In genomic region chr20:2706688-2707352, GRCh38 we compare ENCODE assay signal across 23 cellular contexts. TPM values are rescaled to one million over a fixed set of nuclear protein-coding genes. Genes with fewer than 3 reads are reported as not detected.
A peak's percentile ranks its signal among the peaks of the same experiment; 100 is the strongest.
DNase-seq lines count a peak whose midpoint lies in the region; ATAC-seq lines count a peak whose summit lies in the region.
"Had no signal": no experiment of that assay in that cellular context is flagged by ENCODE, and none has a peak within 500 bp of the region (broad histone marks: within the 10 kb centered on the region; RNA-seq: fewer than 3 reads in every experiment).

No MANE protein-coding gene starts in this region.

- no peaks in the 10 kb centered on the region for H3K36me3 Mint-ChIP-seq in activated T-helper 17 cell treated with anti-CD3 and anti-CD28 coated beads, Interleukin-2, amount 50 U/mL, for 72 hours (ENCODE audit: low read depth)
- H3K36me3 Mint-ChIP-seq: activated naive CD4-positive, alpha-beta T cell treated with anti-CD3 and anti-CD28 coated beads, Interleukin-2, amount 50 U/mL, for 72 hours had no signal

- H4K20me1 ChIP-seq in BLaER1: no peaks in the 10 kb centered on the region

- no peak overlapping the region for H4K5ac ChIP-seq in mesendoderm (ENCODE audit: low read length)

- no peak overlapping the region for H2AK5ac ChIP-seq in mesendoderm (ENCODE audit: low read length)

- H3K4me3 Mint-ChIP-seq in activated T-helper 17 cell treated with anti-CD3 and anti-CD28 coated beads, Interleukin-2, amount 50 U/mL, for 72 hours: no peak overlapping the region
- H3K4me3 Mint-ChIP-seq: activated CD4-positive, alpha-beta T cell treated with anti-CD3 and anti-CD28 coated beads, Interleukin-2, amount 10 ng/mL, durations not matched to agents 7 days and 5 days had no signal

- H3K9me3 Mint-ChIP-seq in activated T-helper 17 cell treated with anti-CD3 and anti-CD28 coated beads, Interleukin-2, amount 50 U/mL, for 72 hours: no peaks in the 10 kb centered on the region
- H3K9me3 Mint-ChIP-seq: activated CD4-positive, alpha-beta T cell treated with anti-CD3 and anti-CD28 coated beads, Interleukin-2, amount 10 ng/mL, durations not matched to agents 7 days and 5 days; activated naive CD4-positive, alpha-beta T cell treated with anti-CD3 and anti-CD28 coated beads, Interleukin-2, amount 50 U/mL, for 72 hours had no signal

- no peak overlapping the region for H2BK120ac ChIP-seq in mesendoderm (ENCODE audit: low read depth, low read length)

- H3K4me2 ChIP-seq in BLaER1 (peak overlapping the region; percentile 72), mesendoderm (ENCODE audit: low read length) (no peak overlapping the region)
- H3K4me2 ChIP-seq: KMS-11 had no signal

- no peak overlapping the region for H2BK5ac ChIP-seq in mesendoderm (ENCODE audit: low read length)

- H3K9me3 ChIP-seq in BLaER1 (no peaks in the 10 kb centered on the region), MG63 (no peaks in the 10 kb centered on the region)
- H3K9me3 ChIP-seq: neutrophil, tibial nerve had no signal

- no peak overlapping the region for H3K23ac ChIP-seq in mesendoderm (ENCODE audit: low read length)

- DNase-seq in CD1c-positive myeloid dendritic cell (ENCODE audit: extremely low spot score): peak; percentile 1
- DNase-seq in left kidney (ENCODE audit: low read depth, low spot score): peak; percentile 36
- DNase-seq in MG63: no peak
- DNase-seq in mesendoderm: no peak
- no peak for DNase-seq in NOMO-1 treated with dmso at 0.1 percent for 144 hours (lab: John Stamatoyannopoulos, UW; ENCODE audit: unreplicated experiment)
- DNase-seq: activated CD4-positive, alpha-beta T cell treated with anti-CD3 and anti-CD28 coated beads, Interleukin-2, amount 10 ng/mL, durations not matched to agents 7 days and 5 days; activated T-cell treated with anti-CD3 and anti-CD28 coated beads, Interleukin-2, amount 50 U/mL, for 1 hour; effector CD4-positive, alpha-beta T cell; foreskin melanocyte; hippocampal formation; NCI-H1930; NCI-H2227 treated with DMSO at 0.1 percent for 48 hours; NCI-H82; SIG-M5; stimulated activated naive CD4-positive, alpha-beta T cell treated with Interleukin-2 at 50 U/mL for 16 hours had no signal

- no peak overlapping the region for H3K56ac ChIP-seq in mesendoderm (ENCODE audit: low read length)

- H3K4ac ChIP-seq in mesendoderm (ENCODE audit: low read depth, low read length): no peak overlapping the region

- H3K36me3 ChIP-seq in BLaER1 (no peaks in the 10 kb centered on the region), MG63 (no peaks in the 10 kb centered on the region), mesendoderm (ENCODE audit: control insufficient read depth, insufficient read depth, low read length) (no peaks in the 10 kb centered on the region)
- H3K36me3 ChIP-seq: neutrophil had no signal

- H3K4me1 Mint-ChIP-seq in activated T-helper 17 cell treated with anti-CD3 and anti-CD28 coated beads, Interleukin-2, amount 50 U/mL, for 72 hours: peaks cover 4% of the 10 kb centered on the region

- peak overlapping the region; percentile 24; the same call in 1 of the 2 replicates for H3K9ac ChIP-seq in BLaER1
- H3K9ac ChIP-seq in mesendoderm (ENCODE audit: low read length): no peak overlapping the region
- H3K9ac ChIP-seq: KMS-11 had no signal

- peak; percentile 58 for ATAC-seq in activated T-helper 17 cell treated with anti-CD3 and anti-CD28 coated beads, Interleukin-2, amount 50 U/mL, for 72 hours (replicated peaks)
- ATAC-seq in HG02623 (IDR thresholded peaks at IDR 0.05; ENCODE audit: unreplicated experiment): no peak

- H3K4me1 ChIP-seq in BLaER1 (peaks cover 37% of the 10 kb centered on the region), mesendoderm (ENCODE audit: control insufficient read depth, low read depth, low read length) (no peaks in the 10 kb centered on the region)
- H3K4me1 ChIP-seq: tibial nerve had no signal

- no peak overlapping the region for H2BK15ac ChIP-seq in mesendoderm (replicated peaks; ENCODE audit: low read depth)

- peak overlapping the region; percentile 13; the same call in 1 of the 2 replicates for H3K27ac ChIP-seq in BLaER1
- no peak overlapping the region for H3K27ac ChIP-seq in mesendoderm (ENCODE audit: low read depth, low read length)
- H3K27ac ChIP-seq: KMS-11, neutrophil, skin epidermis, tibial nerve had no signal

- H3K4me3 ChIP-seq in BLaER1 (no peak overlapping the region), MG63 (no peak overlapping the region), mesendoderm (ENCODE audit: low read length) (no peak overlapping the region)
- H3K4me3 ChIP-seq: skin epidermis, tibial nerve had no signal

- WGBS in mesendoderm (ENCODE audit: extremely low coverage, insufficient coverage, low lambda C conversion rate): no CpG with 5 or more reads among the region's 6 CpGs

- H3K18ac ChIP-seq in mesendoderm (ENCODE audit: low read length): no peak overlapping the region

- H3K79me2 ChIP-seq in mesendoderm (ENCODE audit: control insufficient read depth, insufficient read depth, low read length): no peaks in the 10 kb centered on the region

- no peak overlapping the region for H4K8ac ChIP-seq in mesendoderm (ENCODE audit: low read depth, low read length)

- H3K79me1 ChIP-seq in mesendoderm (ENCODE audit: low read length): no peaks in the 10 kb centered on the region

- peaks cover 5% of the 10 kb centered on the region for H3K27me3 Mint-ChIP-seq in activated T-helper 17 cell treated with anti-CD3 and anti-CD28 coated beads, Interleukin-2, amount 50 U/mL, for 72 hours
- H3K27me3 Mint-ChIP-seq: activated CD4-positive, alpha-beta T cell treated with anti-CD3 and anti-CD28 coated beads, Interleukin-2, amount 10 ng/mL, durations not matched to agents 7 days and 5 days had no signal

- H3K27me3 ChIP-seq in BLaER1: no peaks in the 10 kb centered on the region
- H3K27me3 ChIP-seq in MG63: no peaks in the 10 kb centered on the region; the same call in 1 of the 2 replicates
- no peaks in the 10 kb centered on the region for H3K27me3 ChIP-seq in mesendoderm (ENCODE audit: insufficient read depth, low read length, poor library complexity)
- H3K27me3 ChIP-seq: tibial nerve had no signal

- peak overlapping the region; percentile 37 for H3K27ac Mint-ChIP-seq in activated T-helper 17 cell treated with anti-CD3 and anti-CD28 coated beads, Interleukin-2, amount 50 U/mL, for 72 hours
- H3K27ac Mint-ChIP-seq: activated CD4-positive, alpha-beta T cell treated with anti-CD3 and anti-CD28 coated beads, Interleukin-2, amount 10 ng/mL, durations not matched to agents 7 days and 5 days; activated naive CD4-positive, alpha-beta T cell treated with anti-CD3 and anti-CD28 coated beads, Interleukin-2, amount 50 U/mL, for 72 hours had no signal

RNA-seq across cellular contexts. Expression of gene EBF4, which starts 14.2 kb away (rescaled TPM):
- total RNA-seq in activated T-helper 17 cell treated with anti-CD3 and anti-CD28 coated beads, Interleukin-2, amount 50 U/mL, for 72 hours: 1 to 10 TPM; 3.6 to 4.9 TPM
- total RNA-seq in MG63 (2014; rRNA removed; shearing (Covaris generic); ENCODE audit: low replicate concordance): not detected in 2 replicates
- 0.31 TPM for polyA plus RNA-seq in mesendoderm (2013, experiment 1 of 2)
- 0.13 TPM for polyA plus RNA-seq in mesendoderm (2013, experiment 2 of 2)

RNA-seq across cellular contexts. Expression of gene IDH3B, which starts 42.8 kb away (rescaled TPM):
- total RNA-seq in activated T-helper 17 cell treated with anti-CD3 and anti-CD28 coated beads, Interleukin-2, amount 50 U/mL, for 72 hours: 100 to 1,000 TPM in 1 of 2 donors, 10 to 100 TPM in 1; 85.7 to 123 TPM
- 122 and 141 TPM in 2 replicates for total RNA-seq in MG63 (2014; rRNA removed; shearing (Covaris generic); ENCODE audit: low replicate concordance)
- 56.4 TPM for polyA plus RNA-seq in mesendoderm (2013, experiment 1 of 2)
- 56.0 TPM for polyA plus RNA-seq in mesendoderm (2013, experiment 2 of 2)

RNA-seq across cellular contexts. Expression of gene NOP56, which starts 54.4 kb away (rescaled TPM):
- 100 to 1,000 TPM; 261 to 583 TPM for total RNA-seq in activated T-helper 17 cell treated with anti-CD3 and anti-CD28 coated beads, Interleukin-2, amount 50 U/mL, for 72 hours
- 284 and 313 TPM in 2 replicates for total RNA-seq in MG63 (2014; rRNA removed; shearing (Covaris generic); ENCODE audit: low replicate concordance)
- polyA plus RNA-seq in mesendoderm (2013, experiment 1 of 2): 590 TPM
- polyA plus RNA-seq in mesendoderm (2013, experiment 2 of 2): 586 TPM

Comparison
In these comparisons a context has a peak if more than half of its experiments do, and no peak if none do; other contexts are left out.
1. DNase-seq: peak in CD1c-positive myeloid dendritic cell (single experiment) and left kidney (single experiment); none in MG63 (single experiment), mesendoderm (single experiment) and NOMO-1 treated with dmso at 0.1 percent for 144 hours (single experiment).